Comparison of ENCODE assay signal across 11 cellular contexts in genomic region chr11:72753341-72754148, GRCh38. TPM values are rescaled to one million over a fixed set of nuclear protein-coding genes. Genes with fewer than 3 reads are reported as not detected.
DNase-seq lines count a peak whose midpoint lies in the region; ATAC-seq and TF ChIP-seq lines count a peak whose summit lies in the region.
"Had no signal": no experiment of that assay in that cellular context is flagged by ENCODE, and none has a peak within 500 bp of the region (broad histone marks: within the 10 kb centered on the region; RNA-seq: fewer than 3 reads in every experiment).

No MANE protein-coding gene starts in this region.

- H3K27ac ChIP-seq in cardiac muscle cell (no peak overlapping the region), left ventricle myocardium inferior (replicated peaks) (no peak overlapping the region), upper lobe of right lung (no peak overlapping the region)
- H3K27ac ChIP-seq: SJCRH30 had no signal

- no peaks in the 10 kb centered on the region for H3K27me3 ChIP-seq in cardiac muscle cell
- no peaks in the 10 kb centered on the region for H3K27me3 ChIP-seq in left ventricle myocardium inferior (ENCODE audit: low read depth)
- no peaks in the 10 kb centered on the region for H3K27me3 ChIP-seq in upper lobe of right lung
- H3K27me3 ChIP-seq: heart left ventricle, SJCRH30 had no signal

- H3K4me1 ChIP-seq in cardiac muscle cell (ENCODE audit: low read depth) (peaks cover 15% of the 10 kb centered on the region), left ventricle myocardium inferior (peaks cover 32% of the 10 kb centered on the region), upper lobe of right lung (peaks cover 19% of the 10 kb centered on the region)

- H3K36me3 ChIP-seq in cardiac muscle cell (no peaks in the 10 kb centered on the region), left ventricle myocardium inferior (peaks cover 14% of the 10 kb centered on the region), upper lobe of right lung (peaks cover 12% of the 10 kb centered on the region)
- H3K36me3 ChIP-seq: SJCRH30 had no signal

- intact Hi-C loops in left ventricle myocardium inferior (cut with micrococcal nuclease) (no loop called here), upper lobe of right lung (cut with DNase I) (no loop called here), sciatic nerve (cut with DNase I) (no loop called here)

- H3K4me3 ChIP-seq in cardiac muscle cell (no peak overlapping the region), left ventricle myocardium inferior (no peak overlapping the region), WI38 (ENCODE audit: low read depth, low read length) (no peak overlapping the region), upper lobe of right lung (no peak overlapping the region)

- DNase-seq in cardiac muscle cell (ENCODE audit: low read depth in 1 of 2, low spot score in 1 of 2) = no peak
- DNase-seq in left ventricle myocardium inferior = no peak
- peak; percentile 30 for DNase-seq in inferior parietal cortex (ENCODE audit: extremely low spot score)
- no peak for DNase-seq in upper lobe of right lung
- DNase-seq in sciatic nerve (ENCODE audit: low spot score) = no peak
- no peak for DNase-seq in NCI-H526 treated with DMSO at 0.1 percent for 48 hours (lab: John Stamatoyannopoulos, UW)
- DNase-seq in NCI-H2107 treated with DMSO at 0.1 percent for 48 hours (lab: John Stamatoyannopoulos, UW; ENCODE audit: unreplicated experiment) = no peak
- DNase-seq: DMS153, SJCRH30 had no signal

- TF ChIP-seq CTCF in cardiac muscle cell (IDR thresholded peaks at IDR 0.05; ENCODE audit: low read depth, low read length) = peak; percentile 12
- TF ChIP-seq CTCF in left ventricle myocardium inferior (IDR thresholded peaks at IDR 0.05; ENCODE audit: borderline replicate concordance) = no peak
- TF ChIP-seq CTCF in WI38 (IDR thresholded peaks at IDR 0.05; ENCODE audit: low read depth, low read length) = peak; percentile 7; the same call in 1 of the 2 replicates
- peak; percentile 19 for TF ChIP-seq CTCF in upper lobe of right lung (IDR thresholded peaks at IDR 0.05)

- no peak for ATAC-seq in upper lobe of right lung
- no peak for ATAC-seq in sciatic nerve

- H3K9me3 ChIP-seq in cardiac muscle cell (ENCODE audit: low read depth) = no peaks in the 10 kb centered on the region
- H3K9me3 ChIP-seq in left ventricle myocardium inferior (replicated peaks) = no peaks in the 10 kb centered on the region
- H3K9me3 ChIP-seq in upper lobe of right lung = no peaks in the 10 kb centered on the region
- H3K9me3 ChIP-seq: heart left ventricle, SJCRH30 had no signal

RNA-seq across cellular contexts. Expression of gene ARAP1, which starts 1.3 kb away (rescaled TPM):
- total RNA-seq in cardiac muscle cell (134 and 200 TPM in 2 replicates), left ventricle myocardium inferior (51.9 TPM), upper lobe of right lung (226 TPM), sciatic nerve (129 TPM)
- 41.5 and 54.6 TPM in 2 replicates for polyA plus RNA-seq in cardiac muscle cell

RNA-seq across cellular contexts. Expression of gene STARD10, which starts 40.3 kb away (rescaled TPM):
- total RNA-seq in cardiac muscle cell (66.2 and 101 TPM in 2 replicates), left ventricle myocardium inferior (93.6 TPM), upper lobe of right lung (116 TPM), sciatic nerve (27.2 TPM)
- 91.4 and 139 TPM in 2 replicates for polyA plus RNA-seq in cardiac muscle cell
